In genomic region chr17:1649844-1650409, GRCh38 we compare ENCODE assay signal across 8 cellular contexts. TPM values are rescaled to one million over a fixed set of nuclear protein-coding genes. Genes with fewer than 3 reads are reported as not detected.
DNase-seq lines count a peak whose midpoint lies in the region; ATAC-seq and TF ChIP-seq lines count a peak whose summit lies in the region.

A gene with protein sequence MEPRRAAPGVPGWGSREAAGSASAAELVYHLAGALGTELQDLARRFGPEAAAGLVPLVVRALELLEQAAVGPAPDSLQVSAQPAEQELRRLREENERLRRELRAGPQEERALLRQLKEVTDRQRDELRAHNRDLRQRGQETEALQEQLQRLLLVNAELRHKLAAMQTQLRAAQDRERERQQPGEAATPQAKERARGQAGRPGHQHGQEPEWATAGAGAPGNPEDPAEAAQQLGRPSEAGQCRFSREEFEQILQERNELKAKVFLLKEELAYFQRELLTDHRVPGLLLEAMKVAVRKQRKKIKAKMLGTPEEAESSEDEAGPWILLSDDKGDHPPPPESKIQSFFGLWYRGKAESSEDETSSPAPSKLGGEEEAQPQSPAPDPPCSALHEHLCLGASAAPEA (minus strand): TSS chr17:1649866. CDS start chr17:1649804, 62 bp downstream.

- 0 out of 2 replicates have a peak, but pooled peaks cover 14% of the 10 kb centered on the region for H3K4me1 ChIP-seq in HUES64 (ENCODE audit: insufficient read depth, low read length)

- peak within 1 kb of the TSS; percentile 57 for H3K9ac ChIP-seq in HUES64 (ENCODE audit: low read depth, low read length)

- TF ChIP-seq CTCF in WI38 (IDR thresholded peaks at IDR 0.05; ENCODE audit: low read depth, low read length) (no peak), fibroblast of pulmonary artery (IDR thresholded peaks at IDR 0.05; ENCODE audit: low read length, missing control alignments) (no peak)

- peaks cover 0 to 16% of the 10 kb centered on the region in 2 donors for H3K4me1 Mint-ChIP-seq in natural killer cell treated with Interleukin-12 subunit alpha and Interleukin-12 subunit beta and Interleukin-15 and Interleukin-18, amount 100 ng/mL, for 72 hours (ENCODE audit: low read depth in 2 of 2)

- DNase-seq in GM03348 (ENCODE audit: low spot score) (peak; percentile 66), fibroblast of pulmonary artery (ENCODE audit: low read depth) (peak; percentile 29), NCI-H446 treated with DMSO at 0.1 percent for 48 hours (lab: John Stamatoyannopoulos, UW) (no peak)
- no peak for DNase-seq in natural killer cell treated with Interleukin-12 subunit alpha and Interleukin-12 subunit beta and Interleukin-15 and Interleukin-18, amount 100 ng/mL, for 72 hours (ENCODE audit: low spot score)

- H3K27ac Mint-ChIP-seq in natural killer cell treated with Interleukin-12 subunit alpha and Interleukin-12 subunit beta and Interleukin-15 and Interleukin-18, amount 100 ng/mL, for 72 hours = no peak within 1 kb of the TSS

- 35% methylated on average over 21 of the region's 22 CpGs for WGBS in HUES64

- peak within 1 kb of the TSS; percentile 54 for H3K4me3 Mint-ChIP-seq in natural killer cell treated with Interleukin-12 subunit alpha and Interleukin-12 subunit beta and Interleukin-15 and Interleukin-18, amount 100 ng/mL, for 72 hours

- no peaks in the 10 kb centered on the region for H3K27me3 Mint-ChIP-seq in natural killer cell treated with Interleukin-12 subunit alpha and Interleukin-12 subunit beta and Interleukin-15 and Interleukin-18, amount 100 ng/mL, for 72 hours

- peaks cover 17% of the 10 kb centered on the region for H3K36me3 Mint-ChIP-seq in natural killer cell treated with Interleukin-12 subunit alpha and Interleukin-12 subunit beta and Interleukin-15 and Interleukin-18, amount 100 ng/mL, for 72 hours

- H3K4me3 ChIP-seq in HUES64 (ENCODE audit: low read length) (peak within 1 kb of the TSS; percentile 74), WI38 (ENCODE audit: low read depth, low read length) (peak within 1 kb of the TSS; percentile 66), fibroblast of pulmonary artery (replicated peaks; ENCODE audit: low read depth, low read length) (peak within 1 kb of the TSS; percentile 57)

- H3K27ac ChIP-seq in HUES64 (ENCODE audit: low read depth, low read length) = peak within 1 kb of the TSS; percentile 81; the same call in 1 of the 2 replicates

- H3K36me3 ChIP-seq in HUES64 (ENCODE audit: insufficient read depth, low read length) = peaks cover 49% of the 10 kb centered on the region

- ATAC-seq in natural killer cell treated with Interleukin-12 subunit alpha and Interleukin-12 subunit beta and Interleukin-15 and Interleukin-18, amount 100 ng/mL, for 72 hours = peak; percentile 0 to 1
- no peak for ATAC-seq in GM21360 (IDR thresholded peaks at IDR 0.05; ENCODE audit: unreplicated experiment)
- no peak for ATAC-seq in HG03571 (IDR thresholded peaks at IDR 0.05; ENCODE audit: unreplicated experiment)

- H3K9me3 Mint-ChIP-seq in natural killer cell treated with Interleukin-12 subunit alpha and Interleukin-12 subunit beta and Interleukin-15 and Interleukin-18, amount 100 ng/mL, for 72 hours = no peaks in the 10 kb centered on the region

- peaks cover 2% of the 10 kb centered on the region for H3K27me3 ChIP-seq in HUES64 (ENCODE audit: insufficient read depth, low read length)

- no peaks in the 10 kb centered on the region for H3K9me3 ChIP-seq in HUES64 (ENCODE audit: insufficient read depth, low read depth, low read length)

RNA-seq across cellular contexts. Expression of the gene that starts here (rescaled TPM):
- 2.8 TPM for polyA plus RNA-seq in HUES64 (2013, experiment 1 of 2)
- polyA plus RNA-seq in HUES64 (2013, experiment 2 of 2) = 5.1 TPM
- total RNA-seq in natural killer cell treated with Interleukin-12 subunit alpha and Interleukin-12 subunit beta and Interleukin-15 and Interleukin-18, amount 100 ng/mL, for 72 hours = 1 to 10 TPM; 1.2 to 3.1 TPM

Comparison
In these comparisons a context has a peak if more than half of its experiments do, and no peak if none do; other contexts are left out.
1. DNase-seq: peak in GM03348 (single experiment) and fibroblast of pulmonary artery (single experiment); none in natural killer cell treated with Interleukin-12 subunit alpha and Interleukin-12 subunit beta and Interleukin-15 and Interleukin-18, amount 100 ng/mL, for 72 hours (single experiment) and NCI-H446 treated with DMSO at 0.1 percent for 48 hours (single experiment).
2. ATAC-seq: peak in natural killer cell treated with Interleukin-12 subunit alpha and Interleukin-12 subunit beta and Interleukin-15 and Interleukin-18, amount 100 ng/mL, for 72 hours (2 of 2); none in GM21360 (single experiment) and HG03571 (single experiment).
3. Peak in every context shown above with its lines, with median percentiles within 50 percentile points of each other: H3K4me3 ChIP-seq.